ENCODE assay signal across 8 cellular contexts in genomic region chr15:34987623-34987981, GRCh38. TPM values are rescaled to one million over a fixed set of nuclear protein-coding genes. Genes with fewer than 3 reads are reported as not detected.
A peak's percentile ranks its signal among the peaks of the same experiment; 100 is the strongest.
DNase-seq lines count a peak whose midpoint lies in the region; ATAC-seq and TF ChIP-seq lines count a peak whose summit lies in the region.

No MANE protein-coding gene starts in this region.

- under 1% methylated on average over 13 of the region's 13 CpGs for WGBS in thymus

- peaks cover 10% of the 10 kb centered on the region for H3K27me3 Mint-ChIP-seq in GM23338 (ENCODE audit: insufficient read depth, low read depth, poor library complexity)

- peaks cover 7% of the 10 kb centered on the region for H4K20me1 ChIP-seq in GM23338 (replicated peaks; ENCODE audit: insufficient read depth)

- CTCF ChIA-PET in AG04450 (lab: Charles Lee), result interaction anchor here (0.6 to 3.4 kb wide), 2 partner anchors 18 to 462 kb away, joined by 3 to 17 read pairs; partner anchors contain the start of gene AQR

- peak overlapping the region; percentile 98 for H3K4me3 Mint-ChIP-seq in GM23338

- H3K4me2 ChIP-seq in GM23338, result peak overlapping the region; percentile 87

- H3K9me3 Mint-ChIP-seq in GM23338, result no peaks in the 10 kb centered on the region

- ATAC-seq in GM23338, result no peak
- no peak for ATAC-seq in activated CD4-positive, CD25-positive, alpha-beta regulatory T cell treated with anti-CD3 and anti-CD28 coated beads, Interleukin-2, amount 50 U/mL, for 24 hours

- no peaks in the 10 kb centered on the region for H3K9me3 ChIP-seq in AG04450 (ENCODE audit: control insufficient read depth, insufficient read depth, low read length)
- no peaks in the 10 kb centered on the region for H3K9me3 ChIP-seq in adipocyte (ENCODE audit: control insufficient read depth, low read length)
- H3K9me3 ChIP-seq in thymus (ENCODE audit: control insufficient read depth), result no peaks in the 10 kb centered on the region

- DNase-seq in AG04450 (ENCODE audit: low read depth, low spot score), result no peak
- no peak for DNase-seq in GM23338 (ENCODE audit: low spot score)
- no peak for DNase-seq in adipocyte (ENCODE audit: low read depth)
- no peak for DNase-seq in NCI-H748 treated with DMSO at 0.1 percent for 48 hours (lab: John Stamatoyannopoulos, UW)
- no peak for DNase-seq in posterior vena cava (ENCODE audit: low spot score)

- TF ChIP-seq CTCF in AG04450 (IDR thresholded peaks at IDR 0.05; ENCODE audit: low read depth, low read length), result no peak
- no peak for TF ChIP-seq CTCF in GM23338 (conservative IDR thresholded peaks at IDR 0.05; ENCODE audit: low read depth in 2 of 2)

- H3K4me1 ChIP-seq in GM23338 (ENCODE audit: insufficient read depth) (peaks cover 36% of the 10 kb centered on the region), adipocyte (ENCODE audit: control insufficient read depth, insufficient read depth, low read length) (peaks cover 35% of the 10 kb centered on the region), thymus (ENCODE audit: control insufficient read depth, insufficient read depth, low read length) (peaks cover 11% of the 10 kb centered on the region)

- H2AFZ ChIP-seq in GM23338, result peak overlapping the region; percentile 78; the same call in 1 of the 2 replicates

- peaks cover 14% of the 10 kb centered on the region for H3K36me3 ChIP-seq in GM23338 (ENCODE audit: insufficient read depth)
- peaks cover 13% of the 10 kb centered on the region for H3K36me3 ChIP-seq in adipocyte (ENCODE audit: control insufficient read depth, insufficient read depth, low read length, severe bottlenecking)
- no peaks in the 10 kb centered on the region for H3K36me3 ChIP-seq in thymus (ENCODE audit: control insufficient read depth, insufficient read depth)

- H3K9ac ChIP-seq in adipocyte (ENCODE audit: low read length), result peak overlapping the region; percentile 97

- peak overlapping the region; percentile 98 for H3K27ac Mint-ChIP-seq in GM23338

- H3K79me2 ChIP-seq in GM23338 (replicated peaks; ENCODE audit: insufficient read depth), result peaks cover 59% of the 10 kb centered on the region

- POLR2A ChIA-PET in AG04450 (lab: Yijun Ruan, JAX), result interaction anchor here (0.8 to 1.7 kb wide), 5 partner anchors 12 to 73 kb away, joined by 3 to 34 read pairs (median 3); partner anchors contain the start of gene AQR

- no peaks in the 10 kb centered on the region for H3F3A ChIP-seq in GM23338 (replicated peaks; ENCODE audit: low read depth)

- H3K4me3 ChIP-seq in AG04450 (ENCODE audit: low read depth, low read length) (peak overlapping the region; percentile 93), GM23338 (peak overlapping the region; percentile 91), adipocyte (ENCODE audit: low read length) (peak overlapping the region; percentile 97), thymus (ENCODE audit: low read length) (peak overlapping the region; percentile 80)

- intact Hi-C loops in posterior vena cava (cut with DNase I), result no loop called here

- H3K27me3 ChIP-seq in AG04450 (ENCODE audit: control insufficient read depth, insufficient read depth, low read length) (no peaks in the 10 kb centered on the region), GM23338 (ENCODE audit: insufficient read depth) (no peaks in the 10 kb centered on the region), adipocyte (replicated peaks; ENCODE audit: control insufficient read depth, insufficient read depth, low read length) (no peaks in the 10 kb centered on the region), layer of hippocampus (ENCODE audit: control insufficient read depth, insufficient read depth, low read length) (no peaks in the 10 kb centered on the region), thymus (ENCODE audit: control insufficient read depth, insufficient read depth) (no peaks in the 10 kb centered on the region)

- no peaks in the 10 kb centered on the region for H3K9me2 ChIP-seq in GM23338 (ENCODE audit: insufficient read depth)

- H3K4me1 Mint-ChIP-seq in GM23338, result peaks cover 33% of the 10 kb centered on the region

- peaks cover 42% of the 10 kb centered on the region for H3K36me3 Mint-ChIP-seq in GM23338 (ENCODE audit: low read depth)

- H3K27ac ChIP-seq in AG04450 (ENCODE audit: low read depth, low read length) (peak overlapping the region; percentile 68), GM23338 (ENCODE audit: low read depth) (peak overlapping the region; percentile 92), layer of hippocampus (ENCODE audit: low read depth, low read length) (peak overlapping the region; percentile 99), thymus (ENCODE audit: low read depth) (peak overlapping the region; percentile 94)

TF ChIP-seq in GM23338, 12 proteins besides CTCF, POLR2A, EP300 and RAD21:
- TF ChIP-seq POLR2AphosphoS5 (IDR thresholded peaks at IDR 0.05; ENCODE audit: low read depth) (no peak), ZNF462 (CRISPR knock-in tag; IDR thresholded peaks at IDR 0.05) (no peak)

RNA-seq across cellular contexts. Expression of gene ZNF770, which starts 0.5 kb away (rescaled TPM):
- polyA plus RNA-seq in AG04450 (2011; rRNA removed) (20.2 and 26.9 TPM in 2 replicates), GM23338 (2016; fragmentation: Nextera tagmentation; extraction: Ambion mirVana) (481 and 565 TPM in 2 replicates), thymus (20.4 TPM)
- polyA minus RNA-seq in AG04450 (2011; rRNA and poly(A)+ RNA removed), result 15.5 and 37.9 TPM in 2 replicates
- 130 and 140 TPM in 2 replicates for total RNA-seq in GM23338 (2014; rRNA removed; shearing (Covaris generic))
- 10 to 100 TPM; 29.7 to 30.7 TPM for total RNA-seq in posterior vena cava

RNA-seq across cellular contexts. Expression of gene AQR, which starts 18.1 kb away (rescaled TPM):
- polyA plus RNA-seq in AG04450 (2011; rRNA removed) (25.2 and 32.9 TPM in 2 replicates), GM23338 (2016; fragmentation: Nextera tagmentation; extraction: Ambion mirVana) (39.1 and 42.3 TPM in 2 replicates), thymus (18.0 TPM)
- 24.6 and 35.7 TPM in 2 replicates for polyA minus RNA-seq in AG04450 (2011; rRNA and poly(A)+ RNA removed)
- total RNA-seq in GM23338 (2014; rRNA removed; shearing (Covaris generic)), result 57.2 and 67.3 TPM in 2 replicates
- 10 to 100 TPM; 25.9 to 28.0 TPM for total RNA-seq in posterior vena cava

Comparison
In these comparisons a context has a peak if more than half of its experiments do, and no peak if none do; other contexts are left out.
1. RNA of gene ZNF770, which starts 0.5 kb away (polyA plus RNA-seq): 481 to 565 TPM in GM23338; 20.2 to 26.9 TPM in AG04450 and 20.4 TPM in thymus (single experiment); every median in the first group is over 10 times any median in the second.
2. Peak in every context shown above with its lines, with median percentiles within 50 percentile points of each other: H3K27ac ChIP-seq and H3K4me3 ChIP-seq.